In the genomic region with DNA sequence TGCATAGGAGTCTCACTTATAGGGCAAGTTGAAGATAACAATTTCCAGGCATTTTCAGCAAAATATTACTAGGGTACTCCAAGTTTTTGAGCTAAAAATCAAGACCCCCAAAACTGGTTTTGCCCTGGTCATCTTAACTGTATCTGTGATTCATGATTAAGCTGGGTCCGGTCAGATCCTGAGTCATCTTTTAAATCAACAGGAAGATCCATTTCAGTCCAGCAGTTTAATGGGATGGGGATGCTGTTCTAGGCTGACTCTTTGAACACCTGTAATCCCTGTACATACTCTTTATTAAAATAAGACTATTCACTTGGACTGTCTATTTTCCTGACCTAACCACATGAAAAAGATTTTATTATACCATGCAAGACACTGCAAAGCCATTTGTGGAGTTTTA, we compare ENCODE assay signal across 20 cellular contexts.
"Had no signal": no experiment of that assay in that cellular context is flagged by ENCODE, and none has a peak within 500 bp of the region (broad histone marks: within the 10 kb centered on the region; RNA-seq: fewer than 3 reads in every experiment).

No MANE protein-coding gene starts in this region.

- H3K27ac ChIP-seq: suprapubic skin had no signal

- H3K9me3 Mint-ChIP-seq: activated CD4-positive, alpha-beta T cell treated with anti-CD3 and anti-CD28 coated beads, Interleukin-2, amount 10 ng/mL, durations not matched to agents 24 days and 14 days; activated naive CD8-positive, alpha-beta T cell treated with anti-CD3 and anti-CD28 coated beads, Interleukin-2, amount 10 ng/mL, durations not matched to agents 7 days and 5 days; activated T-helper 1 cell treated with anti-CD3 and anti-CD28 coated beads, Interleukin-12 subunit alpha, Interleukin-12 subunit beta, Interleukin-2, Interleukin-4 antibody, amounts not matched to agents 30 ng/mL and 10 ng/mL and 1 ng/mL, durations not matched to agents 14 hours and 24 hours and 36 hours; endodermal cell; memory B cell; natural killer cell treated with Interleukin-12 subunit alpha and Interleukin-12 subunit beta and Interleukin-15 and Interleukin-18, amount 100 ng/mL, for 72 hours had no signal

- DNase-seq: activated CD4-positive, alpha-beta T cell treated with anti-CD3 and anti-CD28 coated beads, Interleukin-2, amount 10 ng/mL, durations not matched to agents 24 days and 14 days; activated CD4-positive, CD25-positive, alpha-beta regulatory T cell; activated naive CD4-positive, alpha-beta T cell; activated naive CD8-positive, alpha-beta T cell treated with anti-CD3 and anti-CD28 coated beads, Interleukin-2, amount 10 ng/mL, durations not matched to agents 7 days and 5 days; erythroblast; kidney; left ventricle myocardium superior; posterior cingulate gyrus; right cardiac atrium; stimulated activated CD4-positive, alpha-beta T cell treated with anti-CD3 and anti-CD28 coated beads, Interleukin-4, amount 100 ng/mL, for 4 hours; stimulated activated CD8-positive, alpha-beta memory T cell treated with anti-CD3 and anti-CD28 coated beads, Interleukin-4, amount 100 ng/mL, for 48 hours; stimulated activated naive CD4-positive, alpha-beta T cell treated with Interleukin-2 at 50 U/mL for 16 hours; trophoblast cell had no signal

- H3K4me3 ChIP-seq: dorsolateral prefrontal cortex, smooth muscle cell, suprapubic skin had no signal

- H3K27ac Mint-ChIP-seq: activated CD4-positive, alpha-beta T cell treated with anti-CD3 and anti-CD28 coated beads, Interleukin-2, amount 10 ng/mL, durations not matched to agents 24 days and 14 days; activated naive CD8-positive, alpha-beta T cell treated with anti-CD3 and anti-CD28 coated beads, Interleukin-2, amount 10 ng/mL, durations not matched to agents 7 days and 5 days; activated T-helper 1 cell treated with anti-CD3 and anti-CD28 coated beads, Interleukin-12 subunit alpha, Interleukin-12 subunit beta, Interleukin-2, Interleukin-4 antibody, amounts not matched to agents 30 ng/mL and 10 ng/mL and 1 ng/mL, durations not matched to agents 14 hours and 24 hours and 36 hours; endodermal cell; memory B cell; natural killer cell treated with Interleukin-12 subunit alpha and Interleukin-12 subunit beta and Interleukin-15 and Interleukin-18, amount 100 ng/mL, for 72 hours had no signal

- H3K9me3 ChIP-seq: suprapubic skin had no signal

- H3K4me1 ChIP-seq: suprapubic skin had no signal

- H3K36me3 Mint-ChIP-seq: activated naive CD8-positive, alpha-beta T cell treated with anti-CD3 and anti-CD28 coated beads, Interleukin-2, amount 10 ng/mL, durations not matched to agents 7 days and 5 days; memory B cell; natural killer cell treated with Interleukin-12 subunit alpha and Interleukin-12 subunit beta and Interleukin-15 and Interleukin-18, amount 100 ng/mL, for 72 hours had no signal

- ATAC-seq: natural killer cell treated with Interleukin-12 subunit alpha and Interleukin-12 subunit beta and Interleukin-15 and Interleukin-18, amount 100 ng/mL, for 72 hours; right cardiac atrium had no signal

- H3K4me3 Mint-ChIP-seq: activated CD4-positive, alpha-beta T cell treated with anti-CD3 and anti-CD28 coated beads, Interleukin-2, amount 10 ng/mL, durations not matched to agents 24 days and 14 days; activated naive CD8-positive, alpha-beta T cell treated with anti-CD3 and anti-CD28 coated beads, Interleukin-2, amount 10 ng/mL, durations not matched to agents 7 days and 5 days; activated T-helper 1 cell treated with anti-CD3 and anti-CD28 coated beads, Interleukin-12 subunit alpha, Interleukin-12 subunit beta, Interleukin-2, Interleukin-4 antibody, amounts not matched to agents 30 ng/mL and 10 ng/mL and 1 ng/mL, durations not matched to agents 14 hours and 24 hours and 36 hours; endodermal cell; memory B cell; natural killer cell treated with Interleukin-12 subunit alpha and Interleukin-12 subunit beta and Interleukin-15 and Interleukin-18, amount 100 ng/mL, for 72 hours had no signal

- FAIRE-seq: kidney had no signal

- H3K27me3 ChIP-seq: dorsolateral prefrontal cortex, suprapubic skin had no signal

- H3K4me1 Mint-ChIP-seq: activated CD4-positive, alpha-beta T cell treated with anti-CD3 and anti-CD28 coated beads, Interleukin-2, amount 10 ng/mL, durations not matched to agents 24 days and 14 days; activated naive CD8-positive, alpha-beta T cell treated with anti-CD3 and anti-CD28 coated beads, Interleukin-2, amount 10 ng/mL, durations not matched to agents 7 days and 5 days; memory B cell had no signal

- H3K36me3 ChIP-seq: suprapubic skin had no signal

- H3K4me2 ChIP-seq: smooth muscle cell had no signal
